1 cellular context compared by ENCODE assay signal in genomic region chr19:11587302-11587972, GRCh38.
A peak's percentile ranks its signal among the peaks of the same experiment; 100 is the strongest.
TF ChIP-seq lines count a peak whose summit lies in the region.

No MANE protein-coding gene starts in this region.

TF ChIP-seq in GM12878, 131 proteins besides CTCF, POLR2A, EP300 and RAD21:
- TF ChIP-seq RB1 (IDR thresholded peaks at IDR 0.05; ENCODE audit: borderline replicate concordance) (peak; percentile 45; the same call in 1 of the 2 replicates), SIX5 (IDR thresholded peaks at IDR 0.05; ENCODE audit: low read depth, low read length, severe bottlenecking) (no peak), ZNF622 (IDR thresholded peaks at IDR 0.05) (no peak), WRNIP1 (IDR thresholded peaks at IDR 0.05; ENCODE audit: borderline replicate concordance, low read depth, low read length) (peak; percentile 94), MEF2B (IDR thresholded peaks at IDR 0.05; ENCODE audit: partially characterized antibody, poor library complexity, severe bottlenecking) (peak; percentile 97), SMARCA5 (IDR thresholded peaks at IDR 0.05) (peak; percentile 62; the same call in 1 of the 2 replicates), POLR2AphosphoS5 (IDR thresholded peaks at IDR 0.05; ENCODE audit: low read length) (no peak), IKZF1 (conservative IDR thresholded peaks at IDR 0.05) (peak; percentile 25; the same call in 1 of the 2 replicates), SMC3 (IDR thresholded peaks at IDR 0.05; ENCODE audit: borderline replicate concordance, low read length) (peak; percentile 98), RUNX3 (IDR thresholded peaks at IDR 0.05; ENCODE audit: low read length) (peak; percentile 57), STAT3 (IDR thresholded peaks at IDR 0.05; ENCODE audit: low read depth, low read length) (0 out of 2 replicates have a peak, but pooled peaks have one; percentile 44), BHLHE40 (IDR thresholded peaks at IDR 0.05; ENCODE audit: borderline replicate concordance in 1 of 2, low read depth in 2 of 2, low read length in 1 of 2) (0 out of 4 replicates have a peak, but pooled peaks of 1 of the 2 experiments have one; percentile 34), HDGF (IDR thresholded peaks at IDR 0.05) (no peak), CREB1 (IDR thresholded peaks at IDR 0.05; ENCODE audit: low read depth) (no peak), PKNOX1 (IDR thresholded peaks at IDR 0.05) (peak; percentile 12; the same call in 1 of the 2 replicates), ZNF384 (IDR thresholded peaks at IDR 0.05; ENCODE audit: borderline replicate concordance, low read depth, low read length) (peak; percentile 12; the same call in 1 of the 2 replicates), YY1 (IDR thresholded peaks at IDR 0.05; ENCODE audit: low read depth, low read length) (peak; percentile 75), CBX3 (IDR thresholded peaks at IDR 0.05; ENCODE audit: borderline replicate concordance, low read depth) (no peak)
- TF ChIP-seq, protein P1, sequence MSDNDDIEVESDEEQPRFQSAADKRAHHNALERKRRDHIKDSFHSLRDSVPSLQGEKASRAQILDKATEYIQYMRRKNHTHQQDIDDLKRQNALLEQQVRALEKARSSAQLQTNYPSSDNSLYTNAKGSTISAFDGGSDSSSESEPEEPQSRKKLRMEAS (IDR thresholded peaks at IDR 0.05; ENCODE audit: low read depth, low read length) = no peak
- TF ChIP-seq, protein P2, sequence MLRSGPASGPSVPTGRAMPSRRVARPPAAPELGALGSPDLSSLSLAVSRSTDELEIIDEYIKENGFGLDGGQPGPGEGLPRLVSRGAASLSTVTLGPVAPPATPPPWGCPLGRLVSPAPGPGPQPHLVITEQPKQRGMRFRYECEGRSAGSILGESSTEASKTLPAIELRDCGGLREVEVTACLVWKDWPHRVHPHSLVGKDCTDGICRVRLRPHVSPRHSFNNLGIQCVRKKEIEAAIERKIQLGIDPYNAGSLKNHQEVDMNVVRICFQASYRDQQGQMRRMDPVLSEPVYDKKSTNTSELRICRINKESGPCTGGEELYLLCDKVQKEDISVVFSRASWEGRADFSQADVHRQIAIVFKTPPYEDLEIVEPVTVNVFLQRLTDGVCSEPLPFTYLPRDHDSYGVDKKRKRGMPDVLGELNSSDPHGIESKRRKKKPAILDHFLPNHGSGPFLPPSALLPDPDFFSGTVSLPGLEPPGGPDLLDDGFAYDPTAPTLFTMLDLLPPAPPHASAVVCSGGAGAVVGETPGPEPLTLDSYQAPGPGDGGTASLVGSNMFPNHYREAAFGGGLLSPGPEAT (IDR thresholded peaks at IDR 0.05; ENCODE audit: low read depth) = 0 out of 2 replicates have a peak, but pooled peaks have one; percentile 40
